In the genomic region with DNA sequence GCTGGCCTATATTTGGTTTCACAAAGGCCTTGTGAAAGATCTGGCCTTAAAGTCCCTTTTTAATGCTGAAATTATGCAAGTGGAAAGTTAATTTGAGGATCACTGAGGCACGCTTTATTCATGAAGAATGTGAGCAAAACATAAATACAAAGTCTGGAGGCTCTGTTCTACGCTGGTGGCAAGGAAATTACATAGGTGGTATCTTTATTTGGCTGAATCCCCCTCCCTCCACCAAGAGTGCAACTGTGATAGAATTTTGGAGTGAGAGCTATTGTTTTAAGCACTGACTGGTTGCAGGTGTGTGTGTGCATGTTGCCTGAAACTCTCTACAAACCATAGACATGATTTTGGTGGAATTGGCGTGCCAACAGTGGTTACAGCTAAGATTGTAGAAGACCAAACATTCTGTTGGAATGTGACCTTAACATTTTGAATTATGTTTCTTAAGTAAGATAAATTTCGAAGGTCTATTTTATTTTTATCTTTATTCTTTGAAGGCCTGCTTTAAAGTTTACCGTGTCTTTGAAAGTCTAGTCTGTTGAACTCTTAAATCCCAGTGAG, we compare ENCODE assay signal across 8 cellular contexts.
A peak's percentile ranks its signal among the peaks of the same experiment; 100 is the strongest.
DNase-seq lines count a peak whose midpoint lies in the region; ATAC-seq, FAIRE-seq and TF ChIP-seq lines count a peak whose summit lies in the region.

No MANE protein-coding gene starts in this region.

- no peak for TF ChIP-seq EP300 in GM12878 (IDR thresholded peaks at IDR 0.05; ENCODE audit: borderline replicate concordance in 1 of 2, control insufficient read depth in 1 of 2, low read depth in 2 of 2, low read length in 2 of 2)

- H3K79me1 ChIP-seq in trophoblast cell (ENCODE audit: low read length) = peaks cover 1% of the 10 kb centered on the region

- H3K18ac ChIP-seq in trophoblast cell (ENCODE audit: low read length) = no peak overlapping the region

- no peak overlapping the region for H3K23ac ChIP-seq in trophoblast cell (ENCODE audit: low read length)

- peak overlapping the region in 1 of 10 donors; percentile 0 for H3K4me3 ChIP-seq in heart right ventricle
- peak overlapping the region; percentile 49 for H3K4me3 ChIP-seq in GM12878
- H3K4me3 ChIP-seq in uterus = no peak overlapping the region
- H3K4me3 ChIP-seq in trophoblast cell (ENCODE audit: low read depth, low read length) = no peak overlapping the region

- ATAC-seq in heart right ventricle (no peak), left cardiac atrium (no peak), GM12878 (no peak)

- no peak for TF ChIP-seq CTCF in heart right ventricle (IDR thresholded peaks at IDR 0.05)
- no peak for TF ChIP-seq CTCF in GM12878 (IDR thresholded peaks at IDR 0.05 in 2 of 3, conservative IDR thresholded peaks at IDR 0.05 in 1 of 3; ENCODE audit: control insufficient read depth in 2 of 3, extremely low read depth in 1 of 3, insufficient read depth in 1 of 3, low read depth in 3 of 3, low read length in 3 of 3)
- TF ChIP-seq CTCF in mesothelial cell of epicardium (IDR thresholded peaks at IDR 0.05; ENCODE audit: unreplicated experiment) = no peak
- no peak for TF ChIP-seq CTCF in uterus (IDR thresholded peaks at IDR 0.05)
- no peak for TF ChIP-seq CTCF in GM20000 (IDR thresholded peaks at IDR 0.05; ENCODE audit: extremely low read depth, missing control alignments)

- WGBS in heart right ventricle, 2 donors = 58 to 64% methylated on average over 5 of the region's 5 CpGs
- WGBS in GM12878 (ENCODE audit: insufficient coverage, insufficient replicate concordance, low lambda C conversion rate, missing lambda C conversion rate) = 13% methylated on average over 5 of the region's 5 CpGs
- no CpG with 5 or more reads among the region's 5 CpGs for WGBS in trophoblast cell (ENCODE audit: extremely low coverage, insufficient coverage, insufficient read length)

- H3K79me2 ChIP-seq in GM12878 (ENCODE audit: control insufficient read depth, insufficient read depth, low read length) = peaks cover 99% of the 10 kb centered on the region
- no peaks in the 10 kb centered on the region for H3K79me2 ChIP-seq in trophoblast cell (ENCODE audit: control insufficient read depth, insufficient read depth, low read length, poor library complexity)

- no peak overlapping the region for H4K91ac ChIP-seq in trophoblast cell (ENCODE audit: low read depth, low read length)

- POLR2A ChIA-PET in GM12878 (lab: Charles Lee) = interaction anchor here (0.8 to 18.4 kb wide), 6 partner anchors 10 to 103 kb away, joined by 3 to 504 read pairs (median 8); no protein-coding TSS in a partner anchor

- H3K36me3 ChIP-seq in heart right ventricle (peaks cover 0 to 10% (median 0%) of the 10 kb centered on the region in 9 donors), GM12878 (ENCODE audit: control insufficient read depth in 2 of 2, insufficient read depth in 2 of 2, low read length in 1 of 2) (peaks cover 0 to 2% of the 10 kb centered on the region in 2 experiments; a peak in 2 of 4 replicates), uterus (no peaks in the 10 kb centered on the region), trophoblast cell (ENCODE audit: control insufficient read depth in 1 of 2, insufficient read depth in 2 of 2, low read length in 2 of 2) (no peaks in the 10 kb centered on the region)

- H3K9me3 Mint-ChIP-seq in mesothelial cell of epicardium = no peaks in the 10 kb centered on the region

- no peak overlapping the region for H3K4ac ChIP-seq in trophoblast cell (ENCODE audit: low read depth, low read length)

- no peaks in the 10 kb centered on the region for H3K27me3 ChIP-seq in heart right ventricle
- no peaks in the 10 kb centered on the region for H3K27me3 ChIP-seq in GM12878 (replicated peaks in 1 of 2; ENCODE audit: control insufficient read depth in 2 of 2, insufficient read depth in 2 of 2, low read length in 1 of 2)
- no peaks in the 10 kb centered on the region for H3K27me3 ChIP-seq in uterus
- no peaks in the 10 kb centered on the region for H3K27me3 ChIP-seq in trophoblast cell (ENCODE audit: insufficient read depth, low read length)

- no peaks in the 10 kb centered on the region for H3K9me3 ChIP-seq in heart right ventricle
- no peaks in the 10 kb centered on the region for H3K9me3 ChIP-seq in GM12878 (replicated peaks; ENCODE audit: control insufficient read depth, insufficient read depth, low read length)
- H3K9me3 ChIP-seq in uterus = no peaks in the 10 kb centered on the region
- H3K9me3 ChIP-seq in trophoblast cell (ENCODE audit: insufficient read depth, low read depth, low read length) = no peaks in the 10 kb centered on the region

- H2BK12ac ChIP-seq in trophoblast cell (ENCODE audit: low read length) = no peak overlapping the region

- H4K20me1 ChIP-seq in GM12878 (ENCODE audit: control insufficient read depth, insufficient read depth) = no peaks in the 10 kb centered on the region

- BruUV-seq in GM12878 (replicated peaks; lab: Mats Ljungman, UMichigan) = TSS peak; percentile 43

- no peak overlapping the region for H2AK5ac ChIP-seq in trophoblast cell (ENCODE audit: low read length)

- H3K27ac Mint-ChIP-seq in mesothelial cell of epicardium = peak overlapping the region; percentile 91

- no peak for FAIRE-seq in GM12878 (lab: Jason Lieb, UNC)

- H3K27me3 Mint-ChIP-seq in mesothelial cell of epicardium (ENCODE audit: low read depth) = no peaks in the 10 kb centered on the region

- H3K14ac ChIP-seq in trophoblast cell (ENCODE audit: low read length) = no peak overlapping the region

- in situ Hi-C loops in GM12878 (cut with MboI) = no loop called here

- TF ChIP-seq POLR2A in GM12878 (IDR thresholded peaks at IDR 0.05; ENCODE audit: low read depth, low read length) (no peak), uterus (IDR thresholded peaks at IDR 0.05) (no peak)

- H3K4me1 ChIP-seq in heart right ventricle (peaks cover 53 to 99% (median 95%) of the 10 kb centered on the region in 9 donors), GM12878 (ENCODE audit: control insufficient read depth, insufficient read depth, low read length) (peaks cover 71% of the 10 kb centered on the region), uterus (peaks cover 6 to 20% of the 10 kb centered on the region in 2 donors), trophoblast cell (ENCODE audit: control insufficient read depth in 1 of 2, insufficient read depth in 2 of 2, low read length in 2 of 2) (peaks cover 12 to 22% of the 10 kb centered on the region in 2 experiments)

- H3K9ac ChIP-seq in GM12878 (ENCODE audit: control insufficient read depth, insufficient read depth, low read length) (peak overlapping the region; percentile 80), trophoblast cell (ENCODE audit: low read length) (no peak overlapping the region)

- CTCF ChIA-PET in GM12878 (lab: Yijun Ruan, JAX) = interaction anchor here (1.4 to 8.4 kb wide), 6 partner anchors 9 to 109 kb away, joined by 4 to 79 read pairs (median 8); no protein-coding TSS in a partner anchor

- DNase-seq in heart right ventricle (no peak), left cardiac atrium (no peak), GM12878 (ENCODE audit: low read depth, low spot score) (no peak), mesothelial cell of epicardium (ENCODE audit: low spot score in 2 of 2, unreplicated experiment in 2 of 2) (no peak), uterus (no peak), trophoblast cell (no peak), GM20000 (ENCODE audit: low spot score) (no peak), NCI-H2171 treated with DMSO at 0.1 percent for 48 hours (lab: John Stamatoyannopoulos, UW) (no peak)

- no peaks in the 10 kb centered on the region for H3K36me3 Mint-ChIP-seq in mesothelial cell of epicardium

- H2BK120ac ChIP-seq in trophoblast cell (ENCODE audit: insufficient read depth, low read length, poor library complexity) = no peak overlapping the region

- RAD21 ChIA-PET in GM12878 (lab: Charles Lee; ENCODE audit: unreplicated experiment) = interaction anchor here (0.9 to 10.5 kb wide), 11 partner anchors 10 to 103 kb away, joined by 3 to 195 read pairs (median 6); no protein-coding TSS in a partner anchor

- H3K4me1 Mint-ChIP-seq in mesothelial cell of epicardium = peaks cover 64% of the 10 kb centered on the region

- H3K27ac ChIP-seq in heart right ventricle (peak overlapping the region in 9 of 10 donors; percentile 47 to 89 (median 76)), GM12878 (ENCODE audit: control insufficient read depth, insufficient read depth) (peak overlapping the region; percentile 100), uterus (peak overlapping the region; percentile 76 to 85), trophoblast cell (ENCODE audit: low read depth, low read length) (no peak overlapping the region)

- peak overlapping the region; percentile 97 for H3K4me2 ChIP-seq in GM12878 (ENCODE audit: control insufficient read depth, insufficient read depth)
- no peak overlapping the region for H3K4me2 ChIP-seq in trophoblast cell (ENCODE audit: low read length)

- H4K8ac ChIP-seq in trophoblast cell (ENCODE audit: low read depth, low read length) = no peak overlapping the region

- TF ChIP-seq RAD21 in GM12878 (IDR thresholded peaks at IDR 0.05; ENCODE audit: insufficient read depth, low read depth, low read length) = no peak

- intact Hi-C loops in heart right ventricle (cut with DNase I) = loop anchor here in 2 of 10 donors (5.0 to 10.0 kb wide), 2 partner anchors 62 to 64 kb away; no protein-coding TSS in a partner anchor
- intact Hi-C loops in left cardiac atrium (cut with DNase I) = no loop called here
- intact Hi-C loops in GM12878 (cut with micrococcal nuclease; ENCODE audit: unreplicated experiment) = loop anchor here (2.0 to 10.0 kb wide), 4 partner anchors 48 to 1044 kb away; a partner anchor contains a TSS
- intact Hi-C loops in uterus (cut with DNase I; ENCODE audit: low total_unique reads) = no loop called here

- no peak overlapping the region for H2AFZ ChIP-seq in GM12878 (ENCODE audit: control insufficient read depth, low read depth, low read length)
- no peak overlapping the region for H2AFZ ChIP-seq in trophoblast cell (ENCODE audit: insufficient read depth, low read length, poor library complexity)

- no peak overlapping the region for H2BK5ac ChIP-seq in trophoblast cell (ENCODE audit: low read depth, low read length, poor library complexity)

- H3K4me3 Mint-ChIP-seq in mesothelial cell of epicardium = no peak overlapping the region

- no peak overlapping the region for H4K12ac ChIP-seq in trophoblast cell (ENCODE audit: low read depth, low read length)

- SMC1A ChIA-PET in GM12878 (lab: Charles Lee; ENCODE audit: uncharacterized antibody, unreplicated experiment) = interaction anchor here (0.9 to 21.8 kb wide), 12 partner anchors 5 to 134 kb away, joined by 3 to 569 read pairs (median 6); no protein-coding TSS in a partner anchor
